In the genomic region with DNA sequence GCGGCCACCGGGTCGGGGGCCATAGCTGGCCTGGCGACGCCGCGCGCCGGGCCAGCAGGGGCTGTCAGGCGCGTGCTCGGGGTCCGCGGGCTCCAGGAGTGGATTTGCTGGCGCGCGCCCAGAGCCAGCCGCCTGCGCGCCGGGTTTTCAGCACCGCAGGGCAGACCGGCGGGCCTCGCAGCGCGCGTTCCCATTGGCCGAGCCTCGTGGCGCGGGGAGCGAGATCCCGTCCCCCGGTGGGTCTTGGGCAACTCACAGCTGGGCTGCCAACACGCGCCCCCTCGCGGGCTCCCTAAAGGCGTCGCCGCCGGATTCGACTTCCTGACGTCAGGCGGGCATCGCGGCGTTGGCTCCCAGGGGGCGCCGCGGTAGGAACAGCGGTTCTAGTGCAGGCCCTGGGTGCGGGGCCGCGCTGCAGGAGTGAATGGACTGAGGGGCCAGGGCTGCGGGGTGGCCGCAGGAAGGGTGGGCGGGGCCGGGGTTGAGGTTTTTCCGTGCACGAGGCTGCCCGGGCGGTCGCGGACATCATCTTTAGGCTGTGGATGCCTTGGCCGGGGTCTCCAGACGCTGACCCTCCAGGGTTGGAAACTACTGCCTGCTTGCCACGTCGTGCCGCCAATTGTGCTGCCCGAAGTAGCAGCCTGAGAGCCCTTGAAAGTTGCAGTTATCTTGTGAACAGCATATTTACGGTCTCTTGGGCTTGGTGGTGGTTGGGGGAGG, we compare ENCODE assay signal across 8 cellular contexts. TPM values are rescaled to one million over a fixed set of nuclear protein-coding genes. Genes with fewer than 3 reads are reported as not detected.
A peak's percentile ranks its signal among the peaks of the same experiment; 100 is the strongest.
DNase-seq lines count a peak whose midpoint lies in the region; ATAC-seq and TF ChIP-seq lines count a peak whose summit lies in the region.

Gene FADS1 (minus strand): TSS at position 268 of the 720 bp plus-strand sequence. CDS start 74 bp downstream, at position 194.

- H2AFZ ChIP-seq in OCI-LY1 (ENCODE audit: low read length), result no peak within 1 kb of the TSS

- peak within 1 kb of the TSS; percentile 78 for H3K9ac ChIP-seq in OCI-LY1 (ENCODE audit: low read length)

- no peaks in the 10 kb centered on the region for H4K20me1 ChIP-seq in OCI-LY1 (ENCODE audit: insufficient read depth, low read length)

- H3K4me3 ChIP-seq in CD8-positive, alpha-beta memory T cell (ENCODE audit: low read length), result peak within 1 kb of the TSS; percentile 82
- peak within 1 kb of the TSS; percentile 70 for H3K4me3 ChIP-seq in OCI-LY1 (ENCODE audit: low read depth, low read length, poor library complexity, severe bottlenecking)
- peak within 1 kb of the TSS; percentile 45 for H3K4me3 ChIP-seq in mononuclear cell (ENCODE audit: low read length)

- H3K9me2 ChIP-seq in OCI-LY1 (ENCODE audit: low read depth, low read length), result no peaks in the 10 kb centered on the region

- no peaks in the 10 kb centered on the region for H3K79me2 ChIP-seq in OCI-LY1 (ENCODE audit: insufficient read depth, low read length)

- no peaks in the 10 kb centered on the region for H3K36me3 ChIP-seq in CD8-positive, alpha-beta memory T cell (ENCODE audit: insufficient read depth, low read length)
- H3K36me3 ChIP-seq in OCI-LY1 (ENCODE audit: insufficient read depth, low read length), result peaks cover 12% of the 10 kb centered on the region

- H3K27ac ChIP-seq in CD8-positive, alpha-beta memory T cell (ENCODE audit: low read depth, low read length), result peak within 1 kb of the TSS; percentile 85
- H3K27ac ChIP-seq in OCI-LY1 (ENCODE audit: low read depth, low read length, poor library complexity, severe bottlenecking), result peak within 1 kb of the TSS; percentile 73
- peak within 1 kb of the TSS; percentile 83 for H3K27ac ChIP-seq in epithelial cell of prostate

- peak within 1 kb of the TSS; percentile 87 to 97 (median 90) for H3K4me3 Mint-ChIP-seq in CD8-positive, alpha-beta memory T cell

- peaks cover 10% of the 10 kb centered on the region for H3K4me1 ChIP-seq in CD8-positive, alpha-beta memory T cell (ENCODE audit: insufficient read depth, low read length)
- peaks cover 19% of the 10 kb centered on the region for H3K4me1 ChIP-seq in OCI-LY1 (ENCODE audit: insufficient read depth, low read length, severe bottlenecking)
- H3K4me1 ChIP-seq in mononuclear cell (ENCODE audit: insufficient read depth, low read length), result peaks cover 29% of the 10 kb centered on the region

- peak; percentile 51 to 75 (median 60) for DNase-seq in CD8-positive, alpha-beta memory T cell
- peak; percentile 99 for DNase-seq in HuH-7 (ENCODE audit: low spot score)
- DNase-seq in activated T-cell treated with anti-CD3 and anti-CD28 coated beads for 48 hours (ENCODE audit: low read depth), result peak; percentile 84
- DNase-seq in epithelial cell of prostate (ENCODE audit: low read depth, low spot score), result peak; percentile 29
- peak; percentile 90 for DNase-seq in stimulated activated CD8-positive, alpha-beta memory T cell treated with anti-CD3 and anti-CD28 coated beads, Interleukin-4, amount 100 ng/mL, for 48 hours

- POLR2A ChIA-PET in CD8-positive, alpha-beta memory T cell (lab: Charles Lee), result interaction anchor here (0.6 kb wide), 1 partner anchor 20 kb away, joined by 3 read pairs; no protein-coding TSS in a partner anchor

- H3K9me3 ChIP-seq in CD8-positive, alpha-beta memory T cell (ENCODE audit: low read length), result no peaks in the 10 kb centered on the region
- H3K9me3 ChIP-seq in OCI-LY1 (ENCODE audit: low read length) (no peaks in the 10 kb centered on the region), mononuclear cell (ENCODE audit: low read depth, low read length) (no peaks in the 10 kb centered on the region)

- peaks cover 11 to 25% (median 16%) of the 10 kb centered on the region in 3 donors for H3K4me1 Mint-ChIP-seq in CD8-positive, alpha-beta memory T cell

- no peaks in the 10 kb centered on the region for H3F3A ChIP-seq in OCI-LY1 (ENCODE audit: insufficient read depth, low read length)

- no peaks in the 10 kb centered on the region for H3K36me3 Mint-ChIP-seq in CD8-positive, alpha-beta memory T cell

- CTCF ChIA-PET in CD8-positive, alpha-beta memory T cell (lab: Charles Lee), result interaction anchor here (1.1 to 3.8 kb wide), 5 partner anchors 12 to 38 kb away, joined by 3 to 31 read pairs (median 8); partner anchors contain the start of gene FEN1

- peak; percentile 50 for TF ChIP-seq CTCF in OCI-LY1 (IDR thresholded peaks at IDR 0.05; ENCODE audit: low read length)

- H3K4me2 ChIP-seq in OCI-LY1 (ENCODE audit: low read length), result peak within 1 kb of the TSS; percentile 91

- H3K27ac Mint-ChIP-seq in CD8-positive, alpha-beta memory T cell, result peak within 1 kb of the TSS in 6 of 8 donors; percentile 24 to 96 (median 88)

- ATAC-seq in GM19468 (IDR thresholded peaks at IDR 0.05; ENCODE audit: extremely low read depth, unreplicated experiment), result peak; percentile 25

- peaks cover 29 to 34% of the 10 kb centered on the region in 2 donors for H3K27me3 Mint-ChIP-seq in CD8-positive, alpha-beta memory T cell

- H3K9me3 Mint-ChIP-seq in CD8-positive, alpha-beta memory T cell, result no peaks in the 10 kb centered on the region

- H3K27me3 ChIP-seq in CD8-positive, alpha-beta memory T cell (ENCODE audit: insufficient read depth, low read length, poor library complexity, severe bottlenecking), result peaks cover 3% of the 10 kb centered on the region
- H3K27me3 ChIP-seq in OCI-LY1 (ENCODE audit: insufficient read depth, low read length) (no peaks in the 10 kb centered on the region), mononuclear cell (ENCODE audit: insufficient read depth, low read length) (peaks cover 3% of the 10 kb centered on the region)

RNA-seq across cellular contexts. Expression of gene FADS1, which starts in this region (rescaled TPM):
- total RNA-seq in CD8-positive, alpha-beta memory T cell, result 1 to 10 TPM; 6.3 TPM
- polyA plus RNA-seq in CD8-positive, alpha-beta memory T cell, result 1.4 TPM
- total RNA-seq in mononuclear cell, result 12.1 TPM

Comparison
In these comparisons a context has a peak if more than half of its experiments do, and no peak if none do; other contexts are left out.
1. Peak in every context shown above with its lines: DNase-seq, ATAC-seq, H3K4me3 ChIP-seq and H3K27ac ChIP-seq.
2. DNase-seq: peak in every context shown above with its lines; median percentile 99 in HuH-7; 90 in stimulated activated CD8-positive, alpha-beta memory T cell treated with anti-CD3 and anti-CD28 coated beads, Interleukin-4, amount 100 ng/mL, for 48 hours; 84 in activated T-cell treated with anti-CD3 and anti-CD28 coated beads for 48 hours; 60 in CD8-positive, alpha-beta memory T cell; 29 in epithelial cell of prostate.